ENCODE assay signal across 28 cellular contexts in genomic region chr6:7251861-7252260, GRCh38.
"Had no signal": no experiment of that assay in that cellular context is flagged by ENCODE, and none has a peak within 500 bp of the region (broad histone marks: within the 10 kb centered on the region; RNA-seq: fewer than 3 reads in every experiment).

No MANE protein-coding gene starts in this region.

- H3K27ac Mint-ChIP-seq: activated CD4-positive, alpha-beta T cell treated with anti-CD3 and anti-CD28 coated beads for 36 hours; activated naive CD4-positive, alpha-beta T cell treated with anti-CD3 and anti-CD28 coated beads, Interleukin-2, amount 50 U/mL, for 72 hours; activated T-cell treated with anti-CD3 and anti-CD28 coated beads, Interleukin-2, amount 50 U/mL, for 72 hours; mesothelial cell of epicardium; naive thymus-derived CD4-positive, alpha-beta T cell; T-helper 2 cell treated with Interferon-gamma antibody and Interleukin-4, amounts not matched to agents 5 μg/mL and 100 μg/mL, for 36 hours had no signal

- DNase-seq: activated CD4-positive, alpha-beta T cell treated with anti-CD3 and anti-CD28 coated beads for 36 hours; activated CD4-positive, alpha-beta T cell treated with anti-CD3 and anti-CD28 coated beads, Interleukin-2, amount 50 U/mL, for 4 hours; activated CD4-positive, CD25-positive, alpha-beta regulatory T cell; activated naive CD4-positive, alpha-beta T cell; activated T-cell treated with anti-CD3 and anti-CD28 coated beads for 4 hours; activated T-cell treated with anti-CD3 and anti-CD28 coated beads, Interleukin-2, amount 50 U/mL, for 72 hours; dermis blood vessel endothelial cell; effector CD4-positive, alpha-beta T cell; esophagus squamous epithelium; foreskin melanocyte; heart right ventricle; kidney glomerular epithelial cell; left ventricle myocardium superior; mammary epithelial cell; naive thymus-derived CD4-positive, alpha-beta T cell; nucleus accumbens; psoas muscle; stimulated activated naive CD4-positive, alpha-beta T cell treated with Interleukin-2 at 50 U/mL for 16 hours; T-helper 1 cell; testis; trophoblast cell had no signal

- H3K4me1 ChIP-seq: breast epithelium, esophagus squamous epithelium, pancreas, psoas muscle, testis had no signal

- H3K27ac ChIP-seq: breast epithelium, epithelial cell of prostate, pancreas, psoas muscle, testis had no signal

- H3K9me3 Mint-ChIP-seq: activated T-cell treated with anti-CD3 and anti-CD28 coated beads, Interleukin-2, amount 50 U/mL, for 72 hours; central memory CD8-positive, alpha-beta T cell; mesothelial cell of epicardium had no signal

- H3K27me3 ChIP-seq: breast epithelium, esophagus squamous epithelium, heart right ventricle, pancreas, testis had no signal

- ATAC-seq: activated CD4-positive, alpha-beta T cell treated with anti-CD3 and anti-CD28 coated beads for 36 hours; activated naive CD4-positive, alpha-beta T cell treated with anti-CD3 and anti-CD28 coated beads, Interleukin-2, amount 50 U/mL, for 72 hours; activated T-cell treated with anti-CD3 and anti-CD28 coated beads, Interleukin-2, amount 50 U/mL, for 72 hours; psoas muscle had no signal

- H3K4me3 ChIP-seq: breast epithelium, esophagus squamous epithelium, heart right ventricle, pancreas, psoas muscle, testis had no signal

- H3K4me3 Mint-ChIP-seq: activated CD4-positive, alpha-beta T cell treated with anti-CD3 and anti-CD28 coated beads for 36 hours; activated T-cell treated with anti-CD3 and anti-CD28 coated beads, Interleukin-2, amount 50 U/mL, for 72 hours; central memory CD8-positive, alpha-beta T cell; mesothelial cell of epicardium; naive thymus-derived CD4-positive, alpha-beta T cell; T-helper 2 cell treated with Interferon-gamma antibody and Interleukin-4, amounts not matched to agents 5 μg/mL and 100 μg/mL, for 36 hours had no signal

- H3K4me1 Mint-ChIP-seq: activated CD4-positive, alpha-beta T cell treated with anti-CD3 and anti-CD28 coated beads for 36 hours; mesothelial cell of epicardium had no signal

- H3K27me3 Mint-ChIP-seq: activated CD4-positive, alpha-beta T cell treated with anti-CD3 and anti-CD28 coated beads for 36 hours; central memory CD8-positive, alpha-beta T cell; naive thymus-derived CD4-positive, alpha-beta T cell had no signal

- H3K9me3 ChIP-seq: esophagus squamous epithelium, pancreas, testis had no signal
